In the genomic region with DNA sequence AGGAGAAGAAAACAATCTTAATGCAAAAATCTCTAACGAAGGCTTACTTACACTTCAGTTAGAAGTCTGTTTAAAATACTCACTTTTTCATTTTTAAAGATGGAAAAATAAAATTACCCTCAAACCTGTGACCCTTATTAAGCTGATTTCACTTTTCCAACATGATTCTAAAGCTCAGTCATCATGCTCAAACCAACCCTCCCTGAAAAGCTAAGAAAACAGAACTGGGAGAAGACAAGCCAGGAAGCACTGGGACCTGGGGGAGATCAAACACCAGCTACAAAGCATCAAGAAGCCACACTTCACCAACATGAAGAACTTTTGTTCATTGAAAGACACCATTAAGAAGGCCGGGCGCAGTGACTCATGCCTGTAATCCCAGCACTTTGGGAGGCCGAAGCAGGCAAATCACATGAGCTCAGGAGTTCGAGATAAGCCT, we compare ENCODE assay signal across 8 cellular contexts.
A peak's percentile ranks its signal among the peaks of the same experiment; 100 is the strongest.
DNase-seq lines count a peak whose midpoint lies in the region; TF ChIP-seq lines count a peak whose summit lies in the region.

No MANE protein-coding gene starts in this region.

- intact Hi-C loops in posterior vena cava (cut with DNase I), result no loop called here

- DNase-seq in DMS79 (lab: John Stamatoyannopoulos, UW) (peak; percentile 26), NCI-H226 (peak; percentile 53), epithelial cell of esophagus (ENCODE audit: low read depth) (peak; percentile 66), posterior vena cava (ENCODE audit: low spot score) (peak; percentile 83), GM19238 (ENCODE audit: insufficient read length, low spot score) (no peak)
- no peak for DNase-seq in effector CD8-positive, alpha-beta T cell (lab: John Stamatoyannopoulos, UW)
- DNase-seq in central memory CD4-positive, alpha-beta T cell, result no peak
- DNase-seq in stimulated activated CD4-positive, alpha-beta T cell treated with anti-CD3 and anti-CD28 coated beads, Interleukin-4, amount 100 ng/mL, for 24 hours, result no peak

- no peak overlapping the region for H3K4me3 ChIP-seq in epithelial cell of esophagus (ENCODE audit: low read length)

- no peak for TF ChIP-seq CTCF in epithelial cell of esophagus (IDR thresholded peaks at IDR 0.05; ENCODE audit: insufficient read depth, low read depth, low read length, missing control alignments)

Comparison
In these comparisons a context has a peak if more than half of its experiments do, and no peak if none do; other contexts are left out.
1. DNase-seq: peak in DMS79 (single experiment), NCI-H226 (single experiment), epithelial cell of esophagus (single experiment) and posterior vena cava (single experiment); none in GM19238 (single experiment), effector CD8-positive, alpha-beta T cell (single experiment), central memory CD4-positive, alpha-beta T cell (single experiment) and stimulated activated CD4-positive, alpha-beta T cell treated with anti-CD3 and anti-CD28 coated beads, Interleukin-4, amount 100 ng/mL, for 24 hours (single experiment).